ENCODE assay signal across 9 cellular contexts in genomic region chr1:100443739-100444571, GRCh38.
DNase-seq lines count a peak whose midpoint lies in the region; ATAC-seq, FAIRE-seq and TF ChIP-seq lines count a peak whose summit lies in the region.
"Had no signal": no experiment of that assay in that cellular context is flagged by ENCODE, and none has a peak within 500 bp of the region (broad histone marks: within the 10 kb centered on the region; RNA-seq: fewer than 3 reads in every experiment).

No MANE protein-coding gene starts in this region.

- intact Hi-C loops in Calu3 (cut with micrococcal nuclease; ENCODE audit: unreplicated experiment) = no loop called here

- no peaks in the 10 kb centered on the region for H3K27me3 Mint-ChIP-seq in Calu3 (ENCODE audit: unreplicated experiment)

- BruUV-seq in Calu3 (replicated peaks; lab: Mats Ljungman, UMichigan) = no TSS peak

- ATAC-seq in GM19023 (IDR thresholded peaks at IDR 0.05; ENCODE audit: unreplicated experiment) (peak; percentile 66), HG02840 (IDR thresholded peaks at IDR 0.05; ENCODE audit: low FRiP score, unreplicated experiment) (peak; percentile 68)

- no peaks in the 10 kb centered on the region for H3K9me3 Mint-ChIP-seq in Calu3 (ENCODE audit: low read depth, unreplicated experiment)

- H3K4me1 Mint-ChIP-seq in Calu3 (ENCODE audit: low read depth, unreplicated experiment) = no peaks in the 10 kb centered on the region

- no peak overlapping the region for H3K27ac Mint-ChIP-seq in Calu3 (ENCODE audit: unreplicated experiment)

- no peak for FAIRE-seq in frontal cortex (lab: Jason Lieb, UNC)
- FAIRE-seq: islet of Langerhans had no signal

- CTCF ChIA-PET in Calu3 (lab: Charles Lee) = no interaction called here

- H3K36me3 Mint-ChIP-seq in Calu3 (ENCODE audit: insufficient read depth, unreplicated experiment) = no peaks in the 10 kb centered on the region

- peak; percentile 28 for DNase-seq in UCSD-AML1 (lab: John Stamatoyannopoulos, UW; ENCODE audit: unreplicated experiment)
- DNase-seq in iris pigment epithelial cell (ENCODE audit: low read depth) = peak; percentile 73
- no peak for DNase-seq in Calu3
- no peak for DNase-seq in ureter (ENCODE audit: low spot score)
- DNase-seq in middle frontal gyrus (ENCODE audit: extremely low spot score, low spot score) = no peak
- no peak for DNase-seq in frontal cortex (ENCODE audit: low spot score in 2 of 2)

- H3K4me3 Mint-ChIP-seq in Calu3 (ENCODE audit: low read depth, unreplicated experiment) = no peak overlapping the region

- no peak for TF ChIP-seq CTCF in Calu3 (IDR thresholded peaks at IDR 0.05; ENCODE audit: unreplicated experiment)

Comparison
In these comparisons a context has a peak if more than half of its experiments do, and no peak if none do; other contexts are left out.
1. DNase-seq: peak in UCSD-AML1 (single experiment) and iris pigment epithelial cell (single experiment); none in Calu3 (single experiment), ureter (single experiment), middle frontal gyrus (single experiment) and frontal cortex (0 of 2).